In the genomic region with DNA sequence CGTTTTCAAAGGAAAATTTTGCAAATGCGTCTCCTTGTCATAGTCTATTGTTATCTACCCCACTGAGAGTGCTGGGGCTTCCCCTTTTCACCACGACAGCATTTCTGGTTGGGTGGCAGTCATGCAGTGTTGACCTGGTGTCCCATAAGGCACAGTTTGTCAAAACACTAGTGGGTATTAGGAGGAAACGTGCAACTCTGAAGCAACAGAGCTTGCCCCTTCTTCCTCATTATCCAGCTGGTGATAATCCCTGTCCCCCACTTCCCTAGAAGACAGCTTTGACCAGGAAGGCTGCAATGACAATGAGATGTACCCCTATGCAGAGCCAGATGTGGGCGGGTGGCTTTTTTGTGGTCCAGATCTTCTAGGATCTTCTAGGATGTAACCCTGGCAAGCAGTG, we compare ENCODE assay signal across 8 cellular contexts. TPM values are rescaled to one million over a fixed set of nuclear protein-coding genes. Genes with fewer than 3 reads are reported as not detected.
A peak's percentile ranks its signal among the peaks of the same experiment; 100 is the strongest.
DNase-seq lines count a peak whose midpoint lies in the region; ATAC-seq, FAIRE-seq and TF ChIP-seq lines count a peak whose summit lies in the region.

No MANE protein-coding gene starts in this region.

- TF ChIP-seq POLR2A in heart left ventricle (IDR thresholded peaks at IDR 0.05), result no peak
- TF ChIP-seq POLR2A in sigmoid colon (IDR thresholded peaks at IDR 0.05), result no peak
- no peak for TF ChIP-seq POLR2A in H54 (IDR thresholded peaks at IDR 0.05; ENCODE audit: low read depth, low read length)

- H3K9me3 ChIP-seq in left ventricle myocardium inferior (replicated peaks) (no peaks in the 10 kb centered on the region), heart left ventricle (no peaks in the 10 kb centered on the region), sigmoid colon (no peaks in the 10 kb centered on the region), mammary epithelial cell (replicated peaks; ENCODE audit: insufficient read depth, low read length) (no peaks in the 10 kb centered on the region)

- DNase-seq in left ventricle myocardium inferior (no peak), heart left ventricle (no peak), activated T-cell treated with anti-CD3 and anti-CD28 coated beads for 4 hours (peak; percentile 29), sigmoid colon (no peak), chondrocyte (ENCODE audit: low spot score) (no peak), H54 (ENCODE audit: insufficient read length, low spot score) (no peak), mammary epithelial cell (no peak)

- WGBS in heart left ventricle, 4 donors, result 39 to 61% (median 57%) methylated on average over 5 of the region's 5 CpGs
- 53 to 76% methylated on average over 5 of the region's 5 CpGs for WGBS in sigmoid colon, 2 donors
- WGBS in mammary epithelial cell (ENCODE audit: low coverage, missing lambda C conversion rate), result 90% methylated on average over 4 of the region's 5 CpGs

- H3K9ac ChIP-seq in KMS-11 (no peak overlapping the region), mammary epithelial cell (ENCODE audit: insufficient read depth, low read length) (no peak overlapping the region)

- no peak for ATAC-seq in heart left ventricle

- in situ Hi-C loops in mammary epithelial cell (cut with MboI; ENCODE audit: low sequenced_read_pairs in 2 of 2), result no loop called here

- no peak for TF ChIP-seq EP300 in sigmoid colon (IDR thresholded peaks at IDR 0.05)

- no TSS peak for BruUV-seq in mammary epithelial cell (replicated peaks; lab: Mats Ljungman, UMichigan)

- H3K4me3 ChIP-seq in left ventricle myocardium inferior (peak overlapping the region; percentile 25), heart left ventricle (peak overlapping the region in 3 of 12 donors; percentile 94 to 99 (median 97)), KMS-11 (IDR thresholded peaks at IDR 0.05; ENCODE audit: insufficient read depth, low read depth, low read length) (no peak overlapping the region), sigmoid colon (peak overlapping the region; percentile 75 to 97 (median 87)), mammary epithelial cell (replicated peaks in 1 of 3; ENCODE audit: insufficient read depth in 1 of 3, low read depth in 2 of 3, low read length in 3 of 3) (no peak overlapping the region)

- H3K27me3 Mint-ChIP-seq in chondrocyte (ENCODE audit: low read depth), result peaks cover 25% of the 10 kb centered on the region

- intact Hi-C loops in left ventricle myocardium inferior (cut with micrococcal nuclease) (loop anchor here (10.0 kb wide), 1 partner anchor 72 kb away; a partner anchor contains a TSS), heart left ventricle (cut with DNase I) (loop anchor here in 9 of 10 donors (2.0 to 10.0 kb wide), 11 partner anchors 65 to 208 kb away; a partner anchor contains a TSS), sigmoid colon (cut with DNase I) (loop anchor here (5.0 kb wide), 1 partner anchor 85 kb away; no protein-coding TSS in a partner anchor), mammary epithelial cell (cut with micrococcal nuclease) (no loop called here)

- H3K4me1 Mint-ChIP-seq in chondrocyte (ENCODE audit: low read depth), result peaks cover 11% of the 10 kb centered on the region

- no peak overlapping the region for H3K4me3 Mint-ChIP-seq in chondrocyte (ENCODE audit: unreplicated experiment)

- no peaks in the 10 kb centered on the region for H3K79me2 ChIP-seq in KMS-11 (ENCODE audit: insufficient read depth, low read depth)
- H3K79me2 ChIP-seq in mammary epithelial cell (ENCODE audit: insufficient read depth, low read length), result no peaks in the 10 kb centered on the region

- H3K27ac ChIP-seq in left ventricle myocardium inferior (replicated peaks), result peak overlapping the region; percentile 94
- peak overlapping the region in 4 of 12 donors; percentile 88 to 96 (median 95) for H3K27ac ChIP-seq in heart left ventricle
- H3K27ac ChIP-seq in KMS-11, result no peak overlapping the region
- peak overlapping the region; percentile 22 to 98 (median 92) for H3K27ac ChIP-seq in sigmoid colon
- no peak overlapping the region for H3K27ac ChIP-seq in mammary epithelial cell (ENCODE audit: insufficient read depth, low read depth, low read length)

- TF ChIP-seq CTCF in left ventricle myocardium inferior (IDR thresholded peaks at IDR 0.05; ENCODE audit: borderline replicate concordance) (no peak), heart left ventricle (IDR thresholded peaks at IDR 0.05) (no peak), KMS-11 (conservative IDR thresholded peaks at IDR 0.05; ENCODE audit: low read depth, low read length) (no peak), sigmoid colon (IDR thresholded peaks at IDR 0.05) (no peak), chondrocyte (IDR thresholded peaks at IDR 0.05) (no peak), mammary epithelial cell (conservative IDR thresholded peaks at IDR 0.05 in 1 of 2, IDR thresholded peaks at IDR 0.05 in 1 of 2; ENCODE audit: extremely low read depth in 1 of 2, insufficient read depth in 1 of 2, low read depth in 1 of 2, low read length in 2 of 2) (no peak)

- H4K20me1 ChIP-seq in KMS-11 (ENCODE audit: insufficient read depth) (no peaks in the 10 kb centered on the region), mammary epithelial cell (ENCODE audit: insufficient read depth, low read length) (no peaks in the 10 kb centered on the region)

- no peaks in the 10 kb centered on the region for H3K36me3 Mint-ChIP-seq in chondrocyte (ENCODE audit: low read depth)

- no peak overlapping the region for H3K27ac Mint-ChIP-seq in chondrocyte (ENCODE audit: unreplicated experiment)

- FAIRE-seq in H54 (lab: Jason Lieb, UNC), result no peak

- H3K27me3 ChIP-seq in left ventricle myocardium inferior (ENCODE audit: low read depth) (no peaks in the 10 kb centered on the region), heart left ventricle (no peaks in the 10 kb centered on the region), KMS-11 (ENCODE audit: insufficient read depth, low read depth) (no peaks in the 10 kb centered on the region), sigmoid colon (no peaks in the 10 kb centered on the region), mammary epithelial cell (ENCODE audit: insufficient read depth, low read length) (peaks cover 11% of the 10 kb centered on the region)

- H3K4me1 ChIP-seq in left ventricle myocardium inferior (peaks cover 63% of the 10 kb centered on the region), heart left ventricle (peaks cover 0 to 52% (median 15%) of the 10 kb centered on the region in 12 donors), KMS-11 (ENCODE audit: low read depth, poor library complexity, severe bottlenecking) (peaks cover 15% of the 10 kb centered on the region), sigmoid colon (peaks cover 0 to 71% (median 55%) of the 10 kb centered on the region in 4 donors), mammary epithelial cell (ENCODE audit: insufficient read depth, low read length) (peaks cover 14% of the 10 kb centered on the region)

- dilution Hi-C loops in mammary epithelial cell (cut with HindIII; ENCODE audit: low sequenced_read_pairs), result no loop called here

- H3K4me2 ChIP-seq in KMS-11 (peak overlapping the region; percentile 58), mammary epithelial cell (ENCODE audit: insufficient read depth, low read depth, low read length) (no peak overlapping the region)

- no peaks in the 10 kb centered on the region for H3K9me3 Mint-ChIP-seq in chondrocyte (ENCODE audit: low read depth)

- H2AFZ ChIP-seq in KMS-11 (ENCODE audit: low read depth) (no peak overlapping the region), mammary epithelial cell (ENCODE audit: low read depth, low read length) (no peak overlapping the region)

- CTCF ChIA-PET in mammary epithelial cell (lab: Charles Lee; ENCODE audit: low non-redundant PET), result no interaction called here

- H3K36me3 ChIP-seq in left ventricle myocardium inferior (no peaks in the 10 kb centered on the region), heart left ventricle (no peaks in the 10 kb centered on the region), KMS-11 (ENCODE audit: insufficient read depth) (no peaks in the 10 kb centered on the region), sigmoid colon (no peaks in the 10 kb centered on the region), mammary epithelial cell (ENCODE audit: insufficient read depth, low read length) (no peaks in the 10 kb centered on the region)

RNA-seq across cellular contexts. Expression of a gene that starts 1.8 kb away (rescaled TPM):
- total RNA-seq in left ventricle myocardium inferior (129 TPM), heart left ventricle (100 to 1,000 TPM in 6 of 9 donors, 10 to 100 TPM in 3; 81.7 to 269 (median 140) TPM), sigmoid colon (100 to 1,000 TPM; 253 to 450 (median 404) TPM), chondrocyte (79.8 to 92.7 TPM (median 86.1 TPM) in 3 replicates), mammary epithelial cell (10 to 100 TPM; 58.5 to 63.0 TPM)
- polyA plus RNA-seq in heart left ventricle (100 to 1,000 TPM in 1 of 2 donors, 10 to 100 TPM in 1; 92.3 to 184 TPM), sigmoid colon (10 to 100 TPM; 31.2 to 56.7 (median 40.0) TPM), mammary epithelial cell (40.0 TPM)
- 83.3 TPM for polyA minus RNA-seq in mammary epithelial cell

Comparison
In these comparisons a context has a peak if more than half of its experiments do, and no peak if none do; other contexts are left out.
1. H3K27ac ChIP-seq: peak in left ventricle myocardium inferior (single experiment) and sigmoid colon (4 of 4); none in KMS-11 (single experiment) and mammary epithelial cell (single experiment).
2. H3K4me3 ChIP-seq: peak in left ventricle myocardium inferior (single experiment) and sigmoid colon (4 of 4); none in KMS-11 (single experiment) and mammary epithelial cell (0 of 3).